ENCODE assay signal across 2 cellular contexts in genomic region chr1:42674682-42675081, GRCh38.
TF ChIP-seq lines count a peak whose summit lies in the region.

No MANE protein-coding gene starts in this region.

TF ChIP-seq in endothelial cell of umbilical vein, 7 proteins besides CTCF, POLR2A, EP300 and RAD21:
- TF ChIP-seq GATA2 (IDR thresholded peaks at IDR 0.05; ENCODE audit: insufficient read depth, insufficient read length, low read depth, low read length) (no peak), POLR2AphosphoS5 (IDR thresholded peaks at IDR 0.05; ENCODE audit: insufficient read depth, low read depth, low read length) (no peak), JUN (IDR thresholded peaks at IDR 0.05; ENCODE audit: borderline replicate concordance, insufficient read depth, insufficient read length, low read depth) (no peak), EZH2 (IDR thresholded peaks at IDR 0.05; ENCODE audit: borderline replicate concordance, low read depth, low read length, severe bottlenecking) (no peak), MAX (IDR thresholded peaks at IDR 0.05; ENCODE audit: insufficient read depth, insufficient read length) (no peak), FOS (IDR thresholded peaks at IDR 0.05; ENCODE audit: borderline replicate concordance, insufficient read depth, low read length) (no peak), MYC (IDR thresholded peaks at IDR 0.05; ENCODE audit: low read depth, low read length) (no peak)

TF ChIP-seq in GM23338, 12 proteins besides CTCF, POLR2A, EP300 and RAD21:
- TF ChIP-seq ZNF114 (CRISPR knock-in tag; IDR thresholded peaks at IDR 0.05) (no peak), JUNB (IDR thresholded peaks at IDR 0.05; ENCODE audit: unreplicated experiment) (no peak)
